In genomic region chr7:28498636-28499035, GRCh38 we compare ENCODE assay signal across 28 cellular contexts.
"Had no signal": no experiment of that assay in that cellular context is flagged by ENCODE, and none has a peak within 500 bp of the region (broad histone marks: within the 10 kb centered on the region; RNA-seq: fewer than 3 reads in every experiment).

No MANE protein-coding gene starts in this region.

- DNase-seq: activated CD4-positive, alpha-beta memory T cell treated with anti-CD3 and anti-CD28 coated beads for 36 hours; activated CD4-positive, alpha-beta T cell treated with anti-CD3 and anti-CD28 coated beads for 36 hours; activated CD4-positive, alpha-beta T cell treated with anti-CD3 and anti-CD28 coated beads, Interleukin-2, amount 10 ng/mL, durations not matched to agents 24 days and 14 days; activated CD4-positive, CD25-positive, alpha-beta regulatory T cell; activated CD4-positive, CD25-positive, alpha-beta regulatory T cell treated with anti-CD3 and anti-CD28 coated beads, Interleukin-2, amount 50 U/mL, for 72 hours; activated CD8-positive, alpha-beta memory T cell treated with anti-CD3 and anti-CD28 coated beads, Interleukin-2, amount 10 ng/mL, durations not matched to agents 7 days and 5 days; activated CD8-positive, alpha-beta memory T cell treated with anti-CD3 and anti-CD28 coated beads, Interleukin-2, amount 50 U/mL, for 4 hours; activated CD8-positive, alpha-beta T cell treated with anti-CD3 and anti-CD28 coated beads, Interleukin-2, amount 10 ng/mL, durations not matched to agents 7 days and 5 days; activated effector memory CD4-positive, alpha-beta T cell treated with anti-CD3 and anti-CD28 coated beads, Interleukin-2, amount 50 U/mL, for 16 hours; activated naive CD4-positive, alpha-beta T cell treated with anti-CD3 and anti-CD28 coated beads for 36 hours; activated naive CD8-positive, alpha-beta T cell treated with anti-CD3 and anti-CD28 coated beads for 36 hours; activated naive CD8-positive, alpha-beta T cell treated with anti-CD3 and anti-CD28 coated beads, Interleukin-2, amount 50 U/mL, for 24 hours; activated T-cell treated with anti-CD3 and anti-CD28 coated beads, Interleukin-2, amount 50 U/mL, for 1 hour; activated T-cell treated with anti-CD3 and anti-CD28 coated beads, Interleukin-2, amount 50 U/mL, for 48 hours; adrenal gland; amygdala; aorta; body of pancreas; central memory CD4-positive, alpha-beta T cell; cerebellar nuclear complex; colonic mucosa; effector CD8-positive, alpha-beta T cell; esophagus squamous epithelium; foreskin melanocyte; heart right ventricle; T-helper 2 cell had no signal

- ATAC-seq: activated CD4-positive, alpha-beta T cell treated with anti-CD3 and anti-CD28 coated beads for 36 hours; activated CD8-positive, alpha-beta memory T cell treated with anti-CD3 and anti-CD28 coated beads, Interleukin-2, amount 10 ng/mL, durations not matched to agents 7 days and 5 days; activated CD8-positive, alpha-beta T cell treated with anti-CD3 and anti-CD28 coated beads, Interleukin-2, amount 10 ng/mL, durations not matched to agents 7 days and 5 days; activated naive CD8-positive, alpha-beta T cell treated with anti-CD3 and anti-CD28 coated beads, Interleukin-2, amount 50 U/mL, for 24 hours; body of pancreas; gastroesophageal sphincter; heart right ventricle had no signal

- H3K27ac ChIP-seq: adrenal gland, body of pancreas, colonic mucosa, epithelial cell of prostate, esophagus squamous epithelium, gastroesophageal sphincter, heart right ventricle had no signal
